11 cellular contexts compared by ENCODE assay signal in genomic region chr2:174631009-174631981, GRCh38. TPM values are rescaled to one million over a fixed set of nuclear protein-coding genes. Genes with fewer than 3 reads are reported as not detected.
DNase-seq lines count a peak whose midpoint lies in the region; ATAC-seq and TF ChIP-seq lines count a peak whose summit lies in the region.
"Had no signal": no experiment of that assay in that cellular context is flagged by ENCODE, and none has a peak within 500 bp of the region (broad histone marks: within the 10 kb centered on the region; RNA-seq: fewer than 3 reads in every experiment).

No MANE protein-coding gene starts in this region.

- H3K4me1 ChIP-seq in mammary epithelial cell (ENCODE audit: insufficient read depth, low read length) (no peaks in the 10 kb centered on the region), hepatocyte (ENCODE audit: insufficient read depth) (peaks cover 16% of the 10 kb centered on the region)

- H3K9me2 ChIP-seq in hepatocyte (replicated peaks; ENCODE audit: insufficient read depth) = no peaks in the 10 kb centered on the region

- H3K27me3 Mint-ChIP-seq in MCF 10A (ENCODE audit: insufficient read depth, unreplicated experiment) = no peaks in the 10 kb centered on the region
- H3K27me3 Mint-ChIP-seq in activated CD4-positive, alpha-beta memory T cell treated with anti-CD3 and anti-CD28 coated beads for 36 hours = no peaks in the 10 kb centered on the region

- no peaks in the 10 kb centered on the region for H3K79me2 ChIP-seq in mammary epithelial cell (ENCODE audit: insufficient read depth, low read length)
- no peaks in the 10 kb centered on the region for H3K79me2 ChIP-seq in hepatocyte

- H4K20me1 ChIP-seq in mammary epithelial cell (ENCODE audit: insufficient read depth, low read length) = no peaks in the 10 kb centered on the region
- H4K20me1 ChIP-seq in hepatocyte (ENCODE audit: insufficient read depth, poor library complexity, severe bottlenecking) = no peaks in the 10 kb centered on the region

- H3K4me2 ChIP-seq in mammary epithelial cell (ENCODE audit: insufficient read depth, low read depth, low read length) = no peak overlapping the region
- H3K4me2 ChIP-seq in hepatocyte = no peak overlapping the region

- H3K27me3 ChIP-seq in mammary epithelial cell (ENCODE audit: insufficient read depth, low read length) = peaks cover 3% of the 10 kb centered on the region
- H3K27me3 ChIP-seq in hepatocyte = no peaks in the 10 kb centered on the region
- H3K27me3 ChIP-seq: heart right ventricle had no signal

- no peak overlapping the region for H3K9ac ChIP-seq in mammary epithelial cell (ENCODE audit: insufficient read depth, low read length)

- 85% methylated on average over 11 of the region's 11 CpGs for WGBS in mammary epithelial cell (ENCODE audit: low coverage, missing lambda C conversion rate)
- 89% methylated on average over 11 of the region's 11 CpGs for WGBS in hepatocyte (ENCODE audit: low lambda C conversion rate, missing lambda C conversion rate)

- no peaks in the 10 kb centered on the region for H3K4me1 Mint-ChIP-seq in MCF 10A (ENCODE audit: insufficient read depth, unreplicated experiment)
- H3K4me1 Mint-ChIP-seq in activated CD4-positive, alpha-beta memory T cell treated with anti-CD3 and anti-CD28 coated beads for 36 hours (ENCODE audit: low read depth) = peaks cover 69% of the 10 kb centered on the region

- CTCF ChIA-PET in MCF 10A (lab: Yijun Ruan, JAX) = no interaction called here
- CTCF ChIA-PET in mammary epithelial cell (lab: Charles Lee; ENCODE audit: low non-redundant PET) = no interaction called here
- CTCF ChIA-PET in activated CD4-positive, alpha-beta memory T cell treated with anti-CD3 and anti-CD28 coated beads for 36 hours (lab: Charles Lee) = interaction anchor here (0.6 to 5.3 kb wide), 6 partner anchors 21 to 235 kb away, joined by 3 to 37 read pairs (median 6); no protein-coding TSS in a partner anchor
- CTCF ChIA-PET in HEK293T (lab: Yijun Ruan, JAX) = no interaction called here

- no peak overlapping the region for H3K4me3 Mint-ChIP-seq in MCF 10A (ENCODE audit: unreplicated experiment)
- peak overlapping the region; percentile 78 for H3K4me3 Mint-ChIP-seq in activated CD4-positive, alpha-beta memory T cell treated with anti-CD3 and anti-CD28 coated beads for 36 hours

- POLR2A ChIA-PET in MCF 10A (lab: Yijun Ruan, JAX) = no interaction called here
- POLR2A ChIA-PET in activated CD4-positive, alpha-beta memory T cell treated with anti-CD3 and anti-CD28 coated beads for 36 hours (lab: Charles Lee) = interaction anchor here (1.9 kb wide), 1 partner anchor 14 kb away, joined by 10 read pairs; no protein-coding TSS in a partner anchor
- POLR2A ChIA-PET in HEK293T (lab: Yijun Ruan, JAX) = no interaction called here

- in situ Hi-C loops in mammary epithelial cell (cut with MboI; ENCODE audit: low sequenced_read_pairs in 2 of 2) = no loop called here

- peaks cover 4% of the 10 kb centered on the region for H3K36me3 Mint-ChIP-seq in MCF 10A (ENCODE audit: insufficient read depth, unreplicated experiment)
- H3K36me3 Mint-ChIP-seq in activated CD4-positive, alpha-beta memory T cell treated with anti-CD3 and anti-CD28 coated beads for 36 hours = peaks cover 53% of the 10 kb centered on the region

- H3K9me3 ChIP-seq in mammary epithelial cell (replicated peaks; ENCODE audit: insufficient read depth, low read length) (no peaks in the 10 kb centered on the region), hepatocyte (ENCODE audit: low read depth) (no peaks in the 10 kb centered on the region)
- H3K9me3 ChIP-seq: heart right ventricle had no signal

- H3K4me3 ChIP-seq in mammary epithelial cell (replicated peaks in 1 of 3; ENCODE audit: insufficient read depth in 1 of 3, low read depth in 2 of 3, low read length in 3 of 3) = no peak overlapping the region
- H3K4me3 ChIP-seq in hepatocyte = no peak overlapping the region

- H3K27ac ChIP-seq in mammary epithelial cell (ENCODE audit: insufficient read depth, low read depth, low read length) (no peak overlapping the region), hepatocyte (peak overlapping the region; percentile 45)

- no peak overlapping the region for H3K27ac Mint-ChIP-seq in MCF 10A (ENCODE audit: low read depth, unreplicated experiment)
- peak overlapping the region; percentile 95 for H3K27ac Mint-ChIP-seq in activated CD4-positive, alpha-beta memory T cell treated with anti-CD3 and anti-CD28 coated beads for 36 hours

- H3K9me3 Mint-ChIP-seq in MCF 10A (ENCODE audit: unreplicated experiment) = no peaks in the 10 kb centered on the region
- H3K9me3 Mint-ChIP-seq in activated CD4-positive, alpha-beta memory T cell treated with anti-CD3 and anti-CD28 coated beads for 36 hours = no peaks in the 10 kb centered on the region

- no peaks in the 10 kb centered on the region for H3K36me3 ChIP-seq in mammary epithelial cell (ENCODE audit: insufficient read depth, low read length)
- no peaks in the 10 kb centered on the region for H3K36me3 ChIP-seq in hepatocyte (replicated peaks; ENCODE audit: insufficient read depth, low read depth)

- TF ChIP-seq CTCF in MCF 10A (IDR thresholded peaks at IDR 0.05; ENCODE audit: unreplicated experiment) (no peak), mammary epithelial cell (conservative IDR thresholded peaks at IDR 0.05 in 1 of 2, IDR thresholded peaks at IDR 0.05 in 1 of 2; ENCODE audit: extremely low read depth in 1 of 2, insufficient read depth in 1 of 2, low read depth in 1 of 2, low read length in 2 of 2) (no peak), hepatocyte (IDR thresholded peaks at IDR 0.05; ENCODE audit: poor library complexity) (no peak)

- DNase-seq in MCF 10A (ENCODE audit: unreplicated experiment) (peak; percentile 17), mammary epithelial cell (no peak), hepatocyte (ENCODE audit: low spot score) (no peak), HEK293T (ENCODE audit: extremely low spot score) (no peak)
- DNase-seq in activated CD4-positive, alpha-beta memory T cell treated with anti-CD3 and anti-CD28 coated beads for 36 hours = peak; percentile 43
- DNase-seq: heart right ventricle; NCI-H2029 treated with DMSO at 0.1 percent for 48 hours; stimulated activated naive CD4-positive, alpha-beta T cell had no signal

- no peak for ATAC-seq in GM21381 (IDR thresholded peaks at IDR 0.05; ENCODE audit: unreplicated experiment)
- no peak for ATAC-seq in HG03108 (IDR thresholded peaks at IDR 0.05; ENCODE audit: unreplicated experiment)
- no peak for ATAC-seq in HG03045 (IDR thresholded peaks at IDR 0.05; ENCODE audit: unreplicated experiment)
- ATAC-seq: heart right ventricle had no signal

- intact Hi-C loops in MCF 10A (cut with micrococcal nuclease) = no loop called here
- intact Hi-C loops in mammary epithelial cell (cut with micrococcal nuclease) = no loop called here
- intact Hi-C loops in activated CD4-positive, alpha-beta memory T cell treated with anti-CD3 and anti-CD28 coated beads for 36 hours (cut with micrococcal nuclease) = loop anchor here (1.0 kb wide), 3 partner anchors 14 to 38 kb away; no protein-coding TSS in a partner anchor

- dilution Hi-C loops in mammary epithelial cell (cut with HindIII; ENCODE audit: low sequenced_read_pairs) = no loop called here

- H2AFZ ChIP-seq in mammary epithelial cell (ENCODE audit: low read depth, low read length) (no peak overlapping the region), hepatocyte (no peak overlapping the region)

- BruUV-seq in MCF 10A (replicated peaks; lab: Mats Ljungman, UMichigan) (no TSS peak), mammary epithelial cell (replicated peaks; lab: Mats Ljungman, UMichigan) (no TSS peak)

TF ChIP-seq in HEK293T, 16 proteins besides CTCF, POLR2A, EP300 and RAD21:
- no peak for TF ChIP-seq ELF4 (IDR thresholded peaks at IDR 0.05)
- no peak for TF ChIP-seq FOXK2 (IDR thresholded peaks at IDR 0.05)
- no peak for TF ChIP-seq SP1 (IDR thresholded peaks at IDR 0.05)
- no peak for TF ChIP-seq LEF1 (IDR thresholded peaks at IDR 0.05; ENCODE audit: borderline replicate concordance)
- TF ChIP-seq L3MBTL2 (conservative IDR thresholded peaks at IDR 0.05) = no peak

RNA-seq across cellular contexts. Expression of gene WIPF1, which starts 33.7 kb away (rescaled TPM):
- total RNA-seq in MCF 10A (2022) (6.0 and 6.2 TPM in 2 replicates), mammary epithelial cell (1 to 10 TPM in 1 of 2 donors, not detected in 1; 1.0 TPM), hepatocyte (20.1 and 22.0 TPM in 2 replicates)
- polyA plus RNA-seq in mammary epithelial cell (0.08 TPM), hepatocyte (32.3 and 32.7 TPM in 2 replicates)
- not detected for polyA minus RNA-seq in mammary epithelial cell
- total RNA-seq in activated CD4-positive, alpha-beta memory T cell treated with anti-CD3 and anti-CD28 coated beads for 36 hours = 100 to 1,000 TPM; 170 to 183 TPM

Comparison
In these comparisons a context has a peak if more than half of its experiments do, and no peak if none do; other contexts are left out.
1. DNase-seq: peak in MCF 10A (single experiment) and activated CD4-positive, alpha-beta memory T cell treated with anti-CD3 and anti-CD28 coated beads for 36 hours (single experiment); none in mammary epithelial cell (single experiment), hepatocyte (single experiment) and HEK293T (single experiment).